Comparison of ENCODE assay signal across 8 cellular contexts in genomic region chr1:147670319-147671003, GRCh38. TPM values are rescaled to one million over a fixed set of nuclear protein-coding genes. Genes with fewer than 3 reads are reported as not detected.
DNase-seq lines count a peak whose midpoint lies in the region; ATAC-seq and TF ChIP-seq lines count a peak whose summit lies in the region.

Gene ACP6 (minus strand): TSS chr1:147670524. CDS start chr1:147670048, 476 bp downstream.

- 0 out of 2 replicates have a peak within 1 kb of the TSS, but pooled peaks have one; percentile 4 for H2AK5ac ChIP-seq in IMR-90 (ENCODE audit: low read depth, low read length)

- no peaks in the 10 kb centered on the region for H3K27me3 ChIP-seq in IMR-90 (ENCODE audit: control insufficient read depth, insufficient read depth, low read length)
- no peaks in the 10 kb centered on the region for H3K27me3 ChIP-seq in PC-9 (ENCODE audit: insufficient read depth, low read depth)
- H3K27me3 ChIP-seq in esophagus (ENCODE audit: control insufficient read depth in 1 of 2, insufficient read depth in 2 of 2, low read length in 2 of 2): no peaks in the 10 kb centered on the region
- H3K27me3 ChIP-seq in mucosa of rectum (ENCODE audit: control insufficient read depth in 2 of 2, insufficient read depth in 2 of 2, low read length in 2 of 2): no peaks in the 10 kb centered on the region

- H3K9ac ChIP-seq in IMR-90 (ENCODE audit: low read depth, low read length) (peak within 1 kb of the TSS; percentile 57), mucosa of rectum (ENCODE audit: low read depth in 1 of 2, low read length in 2 of 2) (peak within 1 kb of the TSS; percentile 78 to 84)

- peak within 1 kb of the TSS; percentile 55 for H3K27ac ChIP-seq in IMR-90 (ENCODE audit: insufficient read depth, low read length)
- peak within 1 kb of the TSS; percentile 66 for H3K27ac ChIP-seq in PC-9
- peak within 1 kb of the TSS; percentile 72 to 79 for H3K27ac ChIP-seq in esophagus (ENCODE audit: low read depth in 2 of 2, low read length in 1 of 2)
- H3K27ac ChIP-seq in mucosa of rectum (ENCODE audit: low read depth in 2 of 2, low read length in 2 of 2): peak within 1 kb of the TSS; percentile 78 to 84

- no peaks in the 10 kb centered on the region for H3K9me3 Mint-ChIP-seq in activated T-cell treated with anti-CD3 and anti-CD28 coated beads, Interleukin-2, amount 50 U/mL, for 24 hours

- peak within 1 kb of the TSS; percentile 74 for H3K23ac ChIP-seq in IMR-90 (ENCODE audit: low read depth, low read length)

- peak within 1 kb of the TSS; percentile 65 for H4K91ac ChIP-seq in IMR-90 (ENCODE audit: insufficient read depth, low read depth, low read length)

- H3K4me3 ChIP-seq in IMR-90 (ENCODE audit: insufficient read depth, low read depth, low read length) (peak within 1 kb of the TSS; percentile 64), PC-9 (peak within 1 kb of the TSS; percentile 65), esophagus (ENCODE audit: low read depth in 1 of 2, low read length in 2 of 2) (peak within 1 kb of the TSS; percentile 73 to 80), mucosa of rectum (ENCODE audit: low read length in 2 of 2) (peak within 1 kb of the TSS; percentile 82 to 92)

- BruUV-seq in IMR-90 (replicated peaks; lab: Mats Ljungman, UMichigan) (no TSS peak), PC-9 (replicated peaks; lab: Mats Ljungman, UMichigan) (TSS peak; percentile 65)

- H2BK15ac ChIP-seq in IMR-90 (ENCODE audit: low read depth, low read length): no peak within 1 kb of the TSS

- H3K14ac ChIP-seq in IMR-90 (replicated peaks; ENCODE audit: low read depth, low read length): peak within 1 kb of the TSS; percentile 48

- peak within 1 kb of the TSS; percentile 29; the same call in 1 of the 2 replicates for H3K56ac ChIP-seq in IMR-90 (ENCODE audit: extremely low read depth, insufficient read depth, low read length)

- peak within 1 kb of the TSS; percentile 13 for H2BK120ac ChIP-seq in IMR-90 (ENCODE audit: low read depth, low read length)

- peaks cover 11% of the 10 kb centered on the region for H3K36me3 Mint-ChIP-seq in activated T-cell treated with anti-CD3 and anti-CD28 coated beads, Interleukin-2, amount 50 U/mL, for 24 hours (ENCODE audit: low read depth)

- H2BK5ac ChIP-seq in IMR-90 (ENCODE audit: low read depth, low read length, poor library complexity, severe bottlenecking): peak within 1 kb of the TSS; percentile 64

- 0% methylated on average over 16 of the region's 36 CpGs; no CpG with 5 or more reads in 1 of the 2 experiments for WGBS in IMR-90 (ENCODE audit: extremely low coverage in 2 of 2, insufficient read length in 1 of 2), 2 experiments
- WGBS in esophagus, 2 donors: 1 to 2% methylated on average over 36 of the region's 36 CpGs

- peaks cover 3 to 10% of the 10 kb centered on the region in 2 experiments; a peak in 1 of 4 replicates for H3K79me1 ChIP-seq in IMR-90 (ENCODE audit: low read depth in 1 of 2, low read length in 2 of 2)

- ATAC-seq in GM21529 (IDR thresholded peaks at IDR 0.05; ENCODE audit: unreplicated experiment) (peak; percentile 94), IMR-90 (ENCODE audit: low read depth) (peak; percentile 98)

- no peaks in the 10 kb centered on the region for H3K9me2 ChIP-seq in PC-9 (ENCODE audit: insufficient read depth)

- dilution Hi-C loops in IMR-90 (cut with HindIII; ENCODE audit: low sequenced_read_pairs, unreplicated experiment): no loop called here

- in situ Hi-C loops in IMR-90 (cut with MboI; ENCODE audit: low sequenced_read_pairs): no loop called here

- CTCF ChIA-PET in IMR-90 (lab: Yijun Ruan, JAX) (interaction anchor here (0.5 to 0.7 kb wide), 2 partner anchors 53 to 231 kb away, joined by 3 to 6 read pairs; no protein-coding TSS in a partner anchor), PC-9 (lab: Charles Lee) (interaction anchor here (1.1 kb wide), 1 partner anchor 222 kb away, joined by 4 read pairs; no protein-coding TSS in a partner anchor)

- peak within 1 kb of the TSS; percentile 99 for H3K4me2 ChIP-seq in IMR-90 (ENCODE audit: low read depth, low read length)
- peak within 1 kb of the TSS; percentile 95 for H3K4me2 ChIP-seq in PC-9

- TF ChIP-seq POLR2A in IMR-90 (IDR thresholded peaks at IDR 0.05; ENCODE audit: low read depth, low read length): no peak

- peak within 1 kb of the TSS; percentile 70 for H3K4ac ChIP-seq in IMR-90 (ENCODE audit: low read depth, low read length)

- H3K27ac Mint-ChIP-seq in activated T-cell treated with anti-CD3 and anti-CD28 coated beads, Interleukin-2, amount 50 U/mL, for 24 hours: peak within 1 kb of the TSS; percentile 88

- peak; percentile 91 for DNase-seq in DMS 273 treated with DMSO at 0.1 percent for 48 hours (lab: John Stamatoyannopoulos, UW)
- peak; percentile 94 for DNase-seq in IMR-90
- DNase-seq in PC-9: peak; percentile 92 to 93
- peak; percentile 91 for DNase-seq in activated T-cell treated with anti-CD3 and anti-CD28 coated beads, Interleukin-2, amount 50 U/mL, for 24 hours
- DNase-seq in stimulated activated CD8-positive, alpha-beta memory T cell treated with anti-CD3 and anti-CD28 coated beads, Interleukin-4, amount 100 ng/mL, for 4 hours (ENCODE audit: low read depth in 2 of 2, low spot score in 1 of 2): peak; percentile 68 to 81

- H3K36me3 ChIP-seq in IMR-90 (ENCODE audit: control insufficient read depth, insufficient read depth, low read length) (no peaks in the 10 kb centered on the region), PC-9 (ENCODE audit: low read depth) (0 out of 2 replicates have a peak, but pooled peaks cover 10% of the 10 kb centered on the region), esophagus (ENCODE audit: control insufficient read depth in 2 of 2, insufficient read depth in 2 of 2, low read length in 1 of 2) (no peaks in the 10 kb centered on the region), mucosa of rectum (ENCODE audit: control insufficient read depth in 2 of 2, insufficient read depth in 2 of 2, low read length in 2 of 2) (no peaks in the 10 kb centered on the region)

- POLR2A ChIA-PET in IMR-90 (lab: Charles Lee; ENCODE audit: unreplicated experiment) (interaction anchor here (0.6 kb wide), 1 partner anchor 121 kb away, joined by 3 read pairs; no protein-coding TSS in a partner anchor), PC-9 (lab: Charles Lee; ENCODE audit: unreplicated experiment) (interaction anchor here (0.6 to 1.3 kb wide), 9 partner anchors 27 to 1294 kb away, joined by 3 to 10 read pairs (median 4); no protein-coding TSS in a partner anchor)

- H4K8ac ChIP-seq in IMR-90 (ENCODE audit: low read depth in 2 of 2, low read length in 2 of 2): peak within 1 kb of the TSS; percentile 65 to 95

- H4K5ac ChIP-seq in IMR-90 (ENCODE audit: low read depth, low read length): peak within 1 kb of the TSS; percentile 94

- no peaks in the 10 kb centered on the region for H3K9me3 ChIP-seq in IMR-90 (ENCODE audit: control insufficient read depth, insufficient read depth, low read length)
- H3K9me3 ChIP-seq in PC-9 (ENCODE audit: insufficient read depth, low read depth): peaks cover 10% of the 10 kb centered on the region; the same call in 1 of the 2 replicates
- no peaks in the 10 kb centered on the region for H3K9me3 ChIP-seq in esophagus (ENCODE audit: control insufficient read depth in 2 of 2, insufficient read depth in 1 of 2, low read depth in 1 of 2, low read length in 1 of 2)
- H3K9me3 ChIP-seq in mucosa of rectum (ENCODE audit: control insufficient read depth in 2 of 2, low read length in 2 of 2): no peaks in the 10 kb centered on the region

- peaks cover 48% of the 10 kb centered on the region for H3K79me2 ChIP-seq in PC-9 (ENCODE audit: low read depth)

- H3K9me1 ChIP-seq in IMR-90 (ENCODE audit: insufficient read depth, low read length): 0 out of 2 replicates have a peak, but pooled peaks cover 2% of the 10 kb centered on the region

- intact Hi-C loops in IMR-90 (cut with micrococcal nuclease) (loop anchor here (10.0 kb wide), 1 partner anchor 376 kb away; no protein-coding TSS in a partner anchor), PC-9 (cut with micrococcal nuclease; ENCODE audit: unreplicated experiment) (loop anchor here (1.0 to 2.0 kb wide), 2 partner anchors 46 to 163 kb away; no protein-coding TSS in a partner anchor)

- H2AFZ ChIP-seq in IMR-90 (replicated peaks; ENCODE audit: low read length, poor library complexity) (peak within 1 kb of the TSS; percentile 90), PC-9 (peak within 1 kb of the TSS; percentile 88)

- no peak within 1 kb of the TSS for H2BK20ac ChIP-seq in IMR-90 (ENCODE audit: low read depth, low read length)

- 0 out of 2 replicates have a peak, but pooled peaks cover 2% of the 10 kb centered on the region for H3K4me1 ChIP-seq in IMR-90 (ENCODE audit: control insufficient read depth, insufficient read depth, low read length)
- peaks cover 46% of the 10 kb centered on the region for H3K4me1 ChIP-seq in PC-9 (replicated peaks; ENCODE audit: insufficient read depth)
- no peaks in the 10 kb centered on the region for H3K4me1 ChIP-seq in esophagus (ENCODE audit: control insufficient read depth in 2 of 2, insufficient read depth in 2 of 2, low read length in 1 of 2)
- H3K4me1 ChIP-seq in mucosa of rectum (ENCODE audit: control insufficient read depth in 2 of 2, insufficient read depth in 2 of 2, low read length in 2 of 2): peaks cover 7% of the 10 kb centered on the region in 2 donors

- H4K20me1 ChIP-seq in IMR-90 (ENCODE audit: insufficient read depth, low read length) (no peaks in the 10 kb centered on the region), PC-9 (ENCODE audit: insufficient read depth) (no peaks in the 10 kb centered on the region)

- no peak for TF ChIP-seq RAD21 in IMR-90 (IDR thresholded peaks at IDR 0.05; ENCODE audit: low read length)

- peaks cover 24% of the 10 kb centered on the region for H3K4me1 Mint-ChIP-seq in activated T-cell treated with anti-CD3 and anti-CD28 coated beads, Interleukin-2, amount 50 U/mL, for 24 hours (ENCODE audit: low read depth)

- peaks cover 2% of the 10 kb centered on the region for H3K27me3 Mint-ChIP-seq in activated T-cell treated with anti-CD3 and anti-CD28 coated beads, Interleukin-2, amount 50 U/mL, for 24 hours

- H3K18ac ChIP-seq in IMR-90 (ENCODE audit: low read depth, low read length): peak within 1 kb of the TSS; percentile 48; the same call in 1 of the 2 replicates

- peak within 1 kb of the TSS; percentile 76 for H2AK9ac ChIP-seq in IMR-90 (replicated peaks; ENCODE audit: low read depth, low read length, poor library complexity)

- H3F3A ChIP-seq in PC-9 (ENCODE audit: insufficient read depth, low read depth): peaks cover 27% of the 10 kb centered on the region

- TF ChIP-seq CTCF in IMR-90 (conservative IDR thresholded peaks at IDR 0.05; ENCODE audit: low read depth, low read length) (no peak), PC-9 (conservative IDR thresholded peaks at IDR 0.05) (no peak)

- peak within 1 kb of the TSS; percentile 89 for H3K4me3 Mint-ChIP-seq in activated T-cell treated with anti-CD3 and anti-CD28 coated beads, Interleukin-2, amount 50 U/mL, for 24 hours

TF ChIP-seq in IMR-90, 13 proteins besides CTCF, POLR2A, EP300 and RAD21 (continues in another document):
- TF ChIP-seq MAFK (IDR thresholded peaks at IDR 0.05; ENCODE audit: low read depth, low read length): no peak
- no peak for TF ChIP-seq BHLHE40 (IDR thresholded peaks at IDR 0.05; ENCODE audit: low read depth, low read length)

RNA-seq across cellular contexts. Expression of gene ACP6, which starts in this region (rescaled TPM):
- total RNA-seq in IMR-90 (2012; rRNA removed): 2.5 and 3.6 TPM in 2 replicates
- polyA plus RNA-seq in IMR-90 (2012; rRNA removed): 8.2 and 8.8 TPM in 2 replicates
- polyA plus RNA-seq in IMR-90 (2012; cell fraction: cytosol; rRNA removed): 1.7 and 2.4 TPM in 2 replicates
- 19.7 and 47.1 TPM in 2 replicates for polyA plus RNA-seq in IMR-90 (2012; cell fraction: nucleus; rRNA removed; ENCODE audit: low replicate concordance)
- total RNA-seq in PC-9 (2021): 71.4 and 85.3 TPM in 2 replicates
- polyA plus RNA-seq in esophagus: 1 to 10 TPM; 8.0 to 8.5 TPM

Comparison
In these comparisons a context has a peak if more than half of its experiments do, and no peak if none do; other contexts are left out.
1. Peak in every context shown above with its lines: DNase-seq, ATAC-seq, H3K4me3 ChIP-seq and H3K27ac ChIP-seq.
2. RNA of gene ACP6 (total RNA-seq): 71.4 to 85.3 TPM in PC-9; 2.5 to 3.6 TPM in IMR-90; every median in the first group is over 10 times any median in the second.